Comparison of ENCODE assay signal across 1 cellular context in the genomic region with DNA sequence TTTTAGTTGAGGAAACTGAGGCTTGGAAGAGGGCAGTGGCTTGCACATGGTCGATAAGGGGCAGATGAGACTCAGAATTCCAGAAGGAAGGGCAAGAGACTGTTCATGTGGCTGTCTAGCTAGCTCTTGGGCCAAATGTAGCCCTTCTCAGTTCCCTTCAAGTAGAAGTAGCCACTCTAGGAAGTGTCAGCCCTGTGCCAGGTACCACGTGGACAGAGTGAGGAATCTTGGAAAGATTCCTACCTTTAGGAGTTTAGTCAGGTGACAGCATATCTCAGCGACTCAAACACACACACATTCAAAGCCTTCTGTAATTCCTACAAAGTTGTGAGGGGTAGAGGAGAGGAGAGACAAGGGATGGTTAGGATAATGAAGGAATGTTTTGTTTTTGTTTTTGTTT.
TF ChIP-seq lines count a peak whose summit lies in the region.

No MANE protein-coding gene starts in this region.

TF ChIP-seq in HEK293T, 16 proteins besides CTCF, POLR2A, EP300 and RAD21:
- TF ChIP-seq TARDBP (IDR thresholded peaks at IDR 0.05) (no peak), HDGF (IDR thresholded peaks at IDR 0.05; ENCODE audit: borderline replicate concordance) (no peak), SUZ12 (IDR thresholded peaks at IDR 0.05) (no peak), ELF4 (IDR thresholded peaks at IDR 0.05) (no peak), ARNT (IDR thresholded peaks at IDR 0.05) (no peak), L3MBTL2 (conservative IDR thresholded peaks at IDR 0.05) (no peak), NFRKB (IDR thresholded peaks at IDR 0.05) (no peak)
- TF ChIP-seq, protein P1, sequence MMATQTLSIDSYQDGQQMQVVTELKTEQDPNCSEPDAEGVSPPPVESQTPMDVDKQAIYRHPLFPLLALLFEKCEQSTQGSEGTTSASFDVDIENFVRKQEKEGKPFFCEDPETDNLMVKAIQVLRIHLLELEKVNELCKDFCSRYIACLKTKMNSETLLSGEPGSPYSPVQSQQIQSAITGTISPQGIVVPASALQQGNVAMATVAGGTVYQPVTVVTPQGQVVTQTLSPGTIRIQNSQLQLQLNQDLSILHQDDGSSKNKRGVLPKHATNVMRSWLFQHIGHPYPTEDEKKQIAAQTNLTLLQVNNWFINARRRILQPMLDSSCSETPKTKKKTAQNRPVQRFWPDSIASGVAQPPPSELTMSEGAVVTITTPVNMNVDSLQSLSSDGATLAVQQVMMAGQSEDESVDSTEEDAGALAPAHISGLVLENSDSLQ (IDR thresholded peaks at IDR 0.05), result no peak
